ENCODE assay signal across 8 cellular contexts in genomic region chr1:11037740-11038182, GRCh38. TPM values are rescaled to one million over a fixed set of nuclear protein-coding genes. Genes with fewer than 3 reads are reported as not detected.
DNase-seq lines count a peak whose midpoint lies in the region; ATAC-seq and TF ChIP-seq lines count a peak whose summit lies in the region.

No MANE protein-coding gene starts in this region.

- POLR2A ChIA-PET in SK-N-SH (lab: Yijun Ruan, JAX): interaction anchor here (0.5 to 1.4 kb wide), 10 partner anchors 8 to 1441 kb away, joined by 3 to 7 read pairs (median 3); partner anchors contain the start of genes EXOSC10, MTOR and SRM

- H3K4me3 ChIP-seq in SK-N-SH (ENCODE audit: low read depth in 2 of 2, low read length in 1 of 2) (peak overlapping the region in 1 of 2 experiments; percentile 16; a peak in 1 of 4 replicates), trophoblast cell (ENCODE audit: low read depth, low read length) (no peak overlapping the region)

- H4K12ac ChIP-seq in trophoblast cell (ENCODE audit: low read depth, low read length): no peak overlapping the region

- H3K36me3 ChIP-seq in SK-N-SH (replicated peaks in 1 of 2; ENCODE audit: control insufficient read depth in 1 of 2, insufficient read depth in 2 of 2, low read length in 1 of 2) (no peaks in the 10 kb centered on the region), trophoblast cell (ENCODE audit: control insufficient read depth in 1 of 2, insufficient read depth in 2 of 2, low read length in 2 of 2) (no peaks in the 10 kb centered on the region)

- H4K8ac ChIP-seq in trophoblast cell (ENCODE audit: low read depth, low read length): no peak overlapping the region

- no peaks in the 10 kb centered on the region for H3K27me3 ChIP-seq in SK-N-SH (ENCODE audit: insufficient read depth)
- H3K27me3 ChIP-seq in trophoblast cell (ENCODE audit: insufficient read depth, low read length): no peaks in the 10 kb centered on the region

- H3K27ac Mint-ChIP-seq in activated naive CD4-positive, alpha-beta T cell treated with anti-CD3 and anti-CD28 coated beads, Interleukin-2, amount 10 ng/mL, durations not matched to agents 7 days and 5 days: no peak overlapping the region
- H3K27ac Mint-ChIP-seq in type B pancreatic cell: no peak overlapping the region

- H2BK12ac ChIP-seq in trophoblast cell (ENCODE audit: low read length): no peak overlapping the region

- no peak overlapping the region for H2BK5ac ChIP-seq in trophoblast cell (ENCODE audit: low read depth, low read length, poor library complexity)

- H3F3A ChIP-seq in SK-N-SH (replicated peaks; ENCODE audit: insufficient read depth): peaks cover 3% of the 10 kb centered on the region

- no peak overlapping the region for H3K4ac ChIP-seq in trophoblast cell (ENCODE audit: low read depth, low read length)

- peak; percentile 48 for ATAC-seq in GM18909 (IDR thresholded peaks at IDR 0.05; ENCODE audit: poor library complexity, unreplicated experiment)

- H4K20me1 ChIP-seq in SK-N-SH (ENCODE audit: insufficient read depth): no peaks in the 10 kb centered on the region

- no peak overlapping the region for H3K9ac ChIP-seq in SK-N-SH
- H3K9ac ChIP-seq in trophoblast cell (ENCODE audit: low read length): no peak overlapping the region

- no peaks in the 10 kb centered on the region for H3K36me3 Mint-ChIP-seq in activated naive CD4-positive, alpha-beta T cell treated with anti-CD3 and anti-CD28 coated beads, Interleukin-2, amount 10 ng/mL, durations not matched to agents 7 days and 5 days
- H3K36me3 Mint-ChIP-seq in type B pancreatic cell: no peaks in the 10 kb centered on the region

- TF ChIP-seq CTCF in SK-N-SH (IDR thresholded peaks at IDR 0.05) (peak; percentile 98), type B pancreatic cell (conservative IDR thresholded peaks at IDR 0.05) (peak; percentile 99)

- TF ChIP-seq EP300 in SK-N-SH (IDR thresholded peaks at IDR 0.05; ENCODE audit: borderline replicate concordance in 1 of 2, low read depth in 1 of 2, low read length in 1 of 2): no peak

- H3K18ac ChIP-seq in trophoblast cell (ENCODE audit: low read length): no peak overlapping the region

- no peak overlapping the region for H3K27ac ChIP-seq in SK-N-SH (ENCODE audit: low read depth in 2 of 2, low read length in 1 of 2)
- H3K27ac ChIP-seq in trophoblast cell (ENCODE audit: low read depth, low read length): no peak overlapping the region

- no peak overlapping the region for H3K23ac ChIP-seq in trophoblast cell (ENCODE audit: low read length)

- H3K9me3 Mint-ChIP-seq in activated naive CD4-positive, alpha-beta T cell treated with anti-CD3 and anti-CD28 coated beads, Interleukin-2, amount 10 ng/mL, durations not matched to agents 7 days and 5 days: no peaks in the 10 kb centered on the region
- H3K9me3 Mint-ChIP-seq in type B pancreatic cell: no peaks in the 10 kb centered on the region

- H3K14ac ChIP-seq in trophoblast cell (ENCODE audit: low read length): no peak overlapping the region

- H3K4me2 ChIP-seq in SK-N-SH: 0 out of 2 replicates have a peak overlapping the region, but pooled peaks have one; percentile 29
- H3K4me2 ChIP-seq in trophoblast cell (ENCODE audit: low read length): no peak overlapping the region

- H3K4me1 Mint-ChIP-seq in activated naive CD4-positive, alpha-beta T cell treated with anti-CD3 and anti-CD28 coated beads, Interleukin-2, amount 10 ng/mL, durations not matched to agents 7 days and 5 days: peaks cover 7% of the 10 kb centered on the region
- H3K4me1 Mint-ChIP-seq in type B pancreatic cell (ENCODE audit: unreplicated experiment): peaks cover 6% of the 10 kb centered on the region

- H3K9me2 ChIP-seq in SK-N-SH: no peaks in the 10 kb centered on the region

- CTCF ChIA-PET in SK-N-SH (lab: Yijun Ruan, JAX): interaction anchor here (0.6 to 3.7 kb wide), 126 partner anchors 11 to 751 kb away, joined by 3 to 118 read pairs (median 5); partner anchors contain the start of genes AGTRAP, ANGPTL7, DISP3 and EXOSC10
- CTCF ChIA-PET in activated naive CD4-positive, alpha-beta T cell treated with anti-CD3 and anti-CD28 coated beads, Interleukin-2, amount 10 ng/mL, durations not matched to agents 7 days and 5 days (lab: Charles Lee): interaction anchor here (0.6 to 5.3 kb wide), 72 partner anchors 9 to 712 kb away, joined by 3 to 101 read pairs (median 4); partner anchors contain the start of genes EXOSC10 and MASP2

- H3K9me3 ChIP-seq in SK-N-SH: no peaks in the 10 kb centered on the region
- H3K9me3 ChIP-seq in trophoblast cell (ENCODE audit: insufficient read depth, low read depth, low read length): peaks cover 1% of the 10 kb centered on the region

- H4K91ac ChIP-seq in trophoblast cell (ENCODE audit: low read depth, low read length): no peak overlapping the region

- no peaks in the 10 kb centered on the region for H3K79me2 ChIP-seq in SK-N-SH (ENCODE audit: insufficient read depth)
- no peaks in the 10 kb centered on the region for H3K79me2 ChIP-seq in trophoblast cell (ENCODE audit: control insufficient read depth, insufficient read depth, low read length, poor library complexity)

- no peak overlapping the region for H2AK5ac ChIP-seq in trophoblast cell (ENCODE audit: low read length)

- DNase-seq in A172 (ENCODE audit: low spot score) (peak; percentile 65), NCI-H1092 treated with DMSO at 0.1 percent for 48 hours (lab: John Stamatoyannopoulos, UW) (peak; percentile 93), SK-N-SH (peak; percentile 83), glomerular visceral epithelial cell (ENCODE audit: extremely low spot score) (peak; percentile 81), trophoblast cell (peak; percentile 72 to 90), type B pancreatic cell (ENCODE audit: extremely low spot score, unreplicated experiment) (no peak)
- DNase-seq in activated naive CD4-positive, alpha-beta T cell treated with anti-CD3 and anti-CD28 coated beads, Interleukin-2, amount 10 ng/mL, durations not matched to agents 7 days and 5 days: peak; percentile 92

- H3K27me3 Mint-ChIP-seq in activated naive CD4-positive, alpha-beta T cell treated with anti-CD3 and anti-CD28 coated beads, Interleukin-2, amount 10 ng/mL, durations not matched to agents 7 days and 5 days: peaks cover 4% of the 10 kb centered on the region
- peaks cover 7% of the 10 kb centered on the region for H3K27me3 Mint-ChIP-seq in type B pancreatic cell

- 0% methylated on average over 8 of the region's 8 CpGs for WGBS in SK-N-SH (ENCODE audit: low lambda C conversion rate)
- no CpG with 5 or more reads among the region's 8 CpGs for WGBS in trophoblast cell (ENCODE audit: extremely low coverage, insufficient coverage, insufficient read length)

- TF ChIP-seq RAD21 in SK-N-SH (IDR thresholded peaks at IDR 0.05; ENCODE audit: low read length): peak; percentile 100

- no peak overlapping the region for H2AFZ ChIP-seq in SK-N-SH (ENCODE audit: low read depth)
- no peak overlapping the region for H2AFZ ChIP-seq in trophoblast cell (ENCODE audit: insufficient read depth, low read length, poor library complexity)

- no peaks in the 10 kb centered on the region for H3K79me1 ChIP-seq in trophoblast cell (ENCODE audit: low read length)

- H3K4me1 ChIP-seq in SK-N-SH (ENCODE audit: control insufficient read depth in 1 of 2, insufficient read depth in 2 of 2, low read depth in 1 of 2, low read length in 1 of 2): no peaks in the 10 kb centered on the region
- no peaks in the 10 kb centered on the region for H3K4me1 ChIP-seq in trophoblast cell (ENCODE audit: control insufficient read depth in 1 of 2, insufficient read depth in 2 of 2, low read length in 2 of 2)

- H3K4me3 Mint-ChIP-seq in activated naive CD4-positive, alpha-beta T cell treated with anti-CD3 and anti-CD28 coated beads, Interleukin-2, amount 10 ng/mL, durations not matched to agents 7 days and 5 days: no peak overlapping the region
- H3K4me3 Mint-ChIP-seq in type B pancreatic cell: no peak overlapping the region

- no peak overlapping the region for H2BK120ac ChIP-seq in trophoblast cell (ENCODE audit: insufficient read depth, low read length, poor library complexity)

TF ChIP-seq in SK-N-SH, 30 proteins besides CTCF, POLR2A, EP300 and RAD21 (continues in another document):
- no peak for TF ChIP-seq GABPA (IDR thresholded peaks at IDR 0.05; ENCODE audit: low read depth)
- TF ChIP-seq NFIC (IDR thresholded peaks at IDR 0.05; ENCODE audit: borderline replicate concordance): no peak
- TF ChIP-seq CHD2 (IDR thresholded peaks at IDR 0.05; ENCODE audit: low read length, partially characterized antibody): no peak
- TF ChIP-seq ZBTB33 (IDR thresholded peaks at IDR 0.05; ENCODE audit: borderline replicate concordance, low read depth): no peak

RNA-seq across cellular contexts. Expression of gene MASP2, which starts 9.3 kb away (rescaled TPM):
- 0.43 TPM in 1 of 2 replicates, not detected in the other for total RNA-seq in A172 (2014; rRNA removed; shearing (Covaris generic))
- polyA plus RNA-seq in SK-N-SH (2012; rRNA removed): not detected in 2 replicates
- polyA plus RNA-seq in SK-N-SH (2012; cell fraction: cytosol; rRNA removed): not detected in 2 replicates
- polyA plus RNA-seq in SK-N-SH (2012; cell fraction: nucleus; rRNA removed): 0.05 and 0.21 TPM in 2 replicates
- polyA plus RNA-seq in trophoblast cell (2013): 0.14 and 0.18 TPM in 2 replicates
- total RNA-seq in type B pancreatic cell (ENCODE audit: low replicate concordance): 0.29 and 0.34 TPM in 2 replicates

RNA-seq across cellular contexts. Expression of gene SRM, which starts 22.1 kb away (rescaled TPM):
- 28.2 and 28.4 TPM in 2 replicates for total RNA-seq in A172 (2014; rRNA removed; shearing (Covaris generic))
- 60.9 and 105 TPM in 2 replicates for polyA plus RNA-seq in SK-N-SH (2012; rRNA removed)
- 82.2 and 124 TPM in 2 replicates for polyA plus RNA-seq in SK-N-SH (2012; cell fraction: cytosol; rRNA removed)
- 61.2 and 80.1 TPM in 2 replicates for polyA plus RNA-seq in SK-N-SH (2012; cell fraction: nucleus; rRNA removed)
- 137 and 143 TPM in 2 replicates for polyA plus RNA-seq in trophoblast cell (2013)
- total RNA-seq in type B pancreatic cell (ENCODE audit: low replicate concordance): 61.5 and 92.6 TPM in 2 replicates

RNA-seq across cellular contexts. Expression of gene TARDBP, which starts 25.3 kb away (rescaled TPM):
- total RNA-seq in A172 (2014; rRNA removed; shearing (Covaris generic)): 37.9 and 71.2 TPM in 2 replicates
- polyA plus RNA-seq in SK-N-SH (2012; rRNA removed): 156 and 207 TPM in 2 replicates
- polyA plus RNA-seq in SK-N-SH (2012; cell fraction: cytosol; rRNA removed): 151 and 217 TPM in 2 replicates
- polyA plus RNA-seq in SK-N-SH (2012; cell fraction: nucleus; rRNA removed): 379 and 436 TPM in 2 replicates
- 196 and 202 TPM in 2 replicates for polyA plus RNA-seq in trophoblast cell (2013)
- total RNA-seq in type B pancreatic cell (ENCODE audit: low replicate concordance): 153 and 188 TPM in 2 replicates
